ENCODE assay signal across 8 cellular contexts in genomic region chr17:1709971-1710806, GRCh38. TPM values are rescaled to one million over a fixed set of nuclear protein-coding genes. Genes with fewer than 3 reads are reported as not detected.
DNase-seq lines count a peak whose midpoint lies in the region; ATAC-seq, FAIRE-seq and TF ChIP-seq lines count a peak whose summit lies in the region.

Gene TLCD2 (minus strand): TSS chr17:1710377. CDS start chr17:1710242, 135 bp downstream.

- TF ChIP-seq RAD21 in HepG2 (CRISPR knock-in tag; IDR thresholded peaks at IDR 0.05): peak; percentile 35; the same call in 1 of the 2 replicates

- H3K27ac ChIP-seq in HepG2 (ENCODE audit: extremely low read length, insufficient read depth, low read length) (peak within 1 kb of the TSS; percentile 24), suprapubic skin (peak within 1 kb of the TSS; percentile 64)

- H3K4me1 Mint-ChIP-seq in dendritic cell treated with granulocyte-macrophage colony-stimulating factor and Interleukin-4, amounts not matched to agents 40 ng/mL and 50 ng/mL, for 4 days (ENCODE audit: low read depth): peaks cover 46% of the 10 kb centered on the region

- peaks cover 49% of the 10 kb centered on the region for H3K36me3 Mint-ChIP-seq in dendritic cell treated with granulocyte-macrophage colony-stimulating factor and Interleukin-4, amounts not matched to agents 40 ng/mL and 50 ng/mL, for 4 days (ENCODE audit: low read depth)

- H2AFZ ChIP-seq in HepG2 (ENCODE audit: low read length): no peak within 1 kb of the TSS

- intact Hi-C loops in dendritic cell treated with granulocyte-macrophage colony-stimulating factor and Interleukin-4, amounts not matched to agents 40 ng/mL and 50 ng/mL, for 4 days (cut with micrococcal nuclease): loop anchor here (2.0 to 5.0 kb wide), 2 partner anchors 25 to 43 kb away; partner anchors contain the start of gene PRPF8
- intact Hi-C loops in HepG2 (cut with micrococcal nuclease; ENCODE audit: unreplicated experiment): loop anchor here (10.0 kb wide), 1 partner anchor 155 kb away; no protein-coding TSS in a partner anchor

- no TSS peak for BruUV-seq in HepG2 (replicated peaks; lab: Mats Ljungman, UMichigan)

- H3K27me3 ChIP-seq in HepG2 (ENCODE audit: control insufficient read depth in 1 of 2, insufficient read depth in 2 of 2, low read length in 2 of 2) (peaks cover 0 to under 1% of the 10 kb centered on the region in 2 experiments; a peak in 2 of 5 replicates), suprapubic skin (no peaks in the 10 kb centered on the region)

- peaks cover 9% of the 10 kb centered on the region for H3K79me2 ChIP-seq in HepG2 (ENCODE audit: insufficient read depth, low read length)

- no peak; a peak in 1 of 4 replicates for TF ChIP-seq EP300 in HepG2 (IDR thresholded peaks at IDR 0.05; ENCODE audit: low read depth in 2 of 2, low read length in 2 of 2)
- TF ChIP-seq EP300 in HepG2 (CRISPR knock-in tag; IDR thresholded peaks at IDR 0.05; ENCODE audit: borderline replicate concordance): no peak
- no peak for TF ChIP-seq EP300 in suprapubic skin (IDR thresholded peaks at IDR 0.05)

- no peaks in the 10 kb centered on the region for H3K9me3 Mint-ChIP-seq in dendritic cell treated with granulocyte-macrophage colony-stimulating factor and Interleukin-4, amounts not matched to agents 40 ng/mL and 50 ng/mL, for 4 days

- H3K9ac ChIP-seq in HepG2 (ENCODE audit: insufficient read depth, low read depth, low read length): peak within 1 kb of the TSS; percentile 76

- H4K20me1 ChIP-seq in HepG2 (ENCODE audit: insufficient read depth, low read length): peaks cover 10% of the 10 kb centered on the region

- TF ChIP-seq POLR2A in HepG2 (IDR thresholded peaks at IDR 0.05; ENCODE audit: insufficient read depth in 1 of 2, low read depth in 2 of 2, low read length in 2 of 2): peak; percentile 15 to 40; a peak in 1 of 4 replicates
- peak in 1 of 2 donors; percentile 60 for TF ChIP-seq POLR2A in suprapubic skin (IDR thresholded peaks at IDR 0.05)

- no peaks in the 10 kb centered on the region for H3K9me3 ChIP-seq in HepG2 (ENCODE audit: low read length)
- H3K9me3 ChIP-seq in suprapubic skin: no peaks in the 10 kb centered on the region

- TF ChIP-seq CTCF in HepG2 (CRISPR knock-in tag; IDR thresholded peaks at IDR 0.05): no peak
- no peak for TF ChIP-seq CTCF in suprapubic skin (IDR thresholded peaks at IDR 0.05)

- whole genome bisulfite sequencing in HepG2 (ENCODE audit: low lambda C conversion rate): 16% methylated on average over 7 of the region's 83 CpGs
- 13% methylated on average over 3 of the region's 83 CpGs for WGBS in suprapubic skin

- H3K27ac Mint-ChIP-seq in dendritic cell treated with granulocyte-macrophage colony-stimulating factor and Interleukin-4, amounts not matched to agents 40 ng/mL and 50 ng/mL, for 4 days: peak within 1 kb of the TSS; percentile 58

- POLR2A ChIA-PET in HepG2 (lab: Yijun Ruan, JAX): interaction anchor here (0.9 to 1.2 kb wide), 3 partner anchors 12 to 61 kb away, joined by 4 read pairs; partner anchors contain the start of genes RILP and SERPINF1

- peaks cover 29% of the 10 kb centered on the region for H3K27me3 Mint-ChIP-seq in dendritic cell treated with granulocyte-macrophage colony-stimulating factor and Interleukin-4, amounts not matched to agents 40 ng/mL and 50 ng/mL, for 4 days

- peak within 1 kb of the TSS; percentile 76 for H3K4me2 ChIP-seq in HepG2 (ENCODE audit: low read depth, low read length)

- ATAC-seq in HepG2: peak; percentile 52

- DNase-seq in NCI-H510A treated with DMSO at 0.1 percent for 48 hours (lab: John Stamatoyannopoulos, UW) (peak; percentile 25), NCI-H510A (lab: John Stamatoyannopoulos, UW) (no peak), OCI-M1 (lab: John Stamatoyannopoulos, UW) (peak; percentile 24), HepG2 (ENCODE audit: low spot score) (no peak), suprapubic skin (ENCODE audit: low spot score in 2 of 2) (peak in 1 of 2 donors; percentile 88), SKM-1 treated with dmso at 0.1 percent for 144 hours (lab: John Stamatoyannopoulos, UW; ENCODE audit: unreplicated experiment) (no peak)
- DNase-seq in stimulated activated CD4-positive, alpha-beta T cell treated with anti-CD3 and anti-CD28 coated beads, Interleukin-1b, Interleukin-23, amount 100 ng/mL, for 48 hours: no peak

- in situ Hi-C loops in HepG2 (cut with HindIII; ENCODE audit: extremely low pct_ligation_motif_present, low pct_unique_long_range_greater_than_20kb): loop anchor here (25.0 kb wide), 1 partner anchor 327 kb away; the partner anchor contains the start of genes DPH1, OVCA2 and RTN4RL1

- H3K36me3 ChIP-seq in HepG2 (replicated peaks in 1 of 2; ENCODE audit: control insufficient read depth in 1 of 2, insufficient read depth in 2 of 2, low read length in 2 of 2): peaks cover 6 to 19% of the 10 kb centered on the region in 2 experiments
- peaks cover 20% of the 10 kb centered on the region for H3K36me3 ChIP-seq in suprapubic skin

- H3K4me3 ChIP-seq in HepG2 (replicated peaks in 1 of 3; ENCODE audit: insufficient read depth in 1 of 3, low read depth in 2 of 3, low read length in 3 of 3): peak within 1 kb of the TSS; percentile 77 to 88 (median 85)
- peak within 1 kb of the TSS; percentile 66 for H3K4me3 ChIP-seq in suprapubic skin

- H3K4me1 ChIP-seq in HepG2 (ENCODE audit: insufficient read depth, low read length) (peaks cover 31% of the 10 kb centered on the region), suprapubic skin (peaks cover 45% of the 10 kb centered on the region)

- CTCF ChIA-PET in HepG2 (lab: Yijun Ruan, JAX; ENCODE audit: low intra/inter-chr PET ratio, low total read pairs): interaction anchor here (1.0 kb wide), 1 partner anchor 40 kb away, joined by 3 read pairs; no protein-coding TSS in a partner anchor

- peak within 1 kb of the TSS; percentile 77 for H3K4me3 Mint-ChIP-seq in dendritic cell treated with granulocyte-macrophage colony-stimulating factor and Interleukin-4, amounts not matched to agents 40 ng/mL and 50 ng/mL, for 4 days

- FAIRE-seq in HepG2 (lab: Jason Lieb, UNC): no peak

TF ChIP-seq in HepG2, 621 proteins besides CTCF, POLR2A, EP300 and RAD21 (continues in another document):
- TF ChIP-seq, protein P1, sequence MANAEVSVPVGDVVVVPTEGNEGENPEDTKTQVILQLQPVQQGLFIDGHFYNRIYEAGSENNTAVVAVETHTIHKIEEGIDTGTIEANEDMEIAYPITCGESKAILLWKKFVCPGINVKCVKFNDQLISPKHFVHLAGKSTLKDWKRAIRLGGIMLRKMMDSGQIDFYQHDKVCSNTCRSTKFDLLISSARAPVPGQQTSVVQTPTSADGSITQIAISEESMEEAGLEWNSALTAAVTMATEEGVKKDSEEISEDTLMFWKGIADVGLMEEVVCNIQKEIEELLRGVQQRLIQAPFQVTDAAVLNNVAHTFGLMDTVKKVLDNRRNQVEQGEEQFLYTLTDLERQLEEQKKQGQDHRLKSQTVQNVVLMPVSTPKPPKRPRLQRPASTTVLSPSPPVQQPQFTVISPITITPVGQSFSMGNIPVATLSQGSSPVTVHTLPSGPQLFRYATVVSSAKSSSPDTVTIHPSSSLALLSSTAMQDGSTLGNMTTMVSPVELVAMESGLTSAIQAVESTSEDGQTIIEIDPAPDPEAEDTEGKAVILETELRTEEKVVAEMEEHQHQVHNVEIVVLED (CRISPR knock-in tag; IDR thresholded peaks at IDR 0.05; ENCODE audit: borderline replicate concordance): no peak
- TF ChIP-seq ZNF580 (CRISPR knock-in tag; IDR thresholded peaks at IDR 0.05; ENCODE audit: borderline replicate concordance, low read depth) (peak; percentile 30; the same call in 1 of the 2 replicates), TBP (CRISPR knock-in tag; IDR thresholded peaks at IDR 0.05) (no peak), SMC3 (IDR thresholded peaks at IDR 0.05; ENCODE audit: low read length) (no peak), MXD4 (CRISPR knock-in tag; IDR thresholded peaks at IDR 0.05) (no peak), HOXD1 (CRISPR knock-in tag; IDR thresholded peaks at IDR 0.05) (no peak)
- TF ChIP-seq, protein P2, sequence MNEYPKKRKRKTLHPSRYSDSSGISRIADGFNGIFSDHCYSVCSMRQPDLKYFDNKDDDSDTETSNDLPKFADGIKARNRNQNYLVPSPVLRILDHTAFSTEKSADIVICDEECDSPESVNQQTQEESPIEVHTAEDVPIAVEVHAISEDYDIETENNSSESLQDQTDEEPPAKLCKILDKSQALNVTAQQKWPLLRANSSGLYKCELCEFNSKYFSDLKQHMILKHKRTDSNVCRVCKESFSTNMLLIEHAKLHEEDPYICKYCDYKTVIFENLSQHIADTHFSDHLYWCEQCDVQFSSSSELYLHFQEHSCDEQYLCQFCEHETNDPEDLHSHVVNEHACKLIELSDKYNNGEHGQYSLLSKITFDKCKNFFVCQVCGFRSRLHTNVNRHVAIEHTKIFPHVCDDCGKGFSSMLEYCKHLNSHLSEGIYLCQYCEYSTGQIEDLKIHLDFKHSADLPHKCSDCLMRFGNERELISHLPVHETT (CRISPR knock-in tag; conservative IDR thresholded peaks at IDR 0.05): no peak

RNA-seq across cellular contexts. Expression of gene TLCD2, which starts in this region (rescaled TPM):
- total RNA-seq in HepG2 (2016; rRNA removed; fragmentation: Illumina TruSeq; extraction: Trizol): 0.84 and 1.1 TPM in 2 replicates
- 0.26 and 0.40 TPM in 2 replicates for total RNA-seq in HepG2 (2016; cell fraction: cytosol; rRNA removed; fragmentation: Illumina TruSeq; extraction: Trizol; ENCODE audit: low read depth)
- 0.92 and 1.3 TPM in 2 replicates for total RNA-seq in HepG2 (2016; cell fraction: insoluble cytoplasmic fraction; rRNA removed; fragmentation: Illumina TruSeq; extraction: Trizol)
- total RNA-seq in HepG2 (2016; cell fraction: membrane; rRNA removed; fragmentation: Illumina TruSeq; extraction: Trizol): 0.86 and 1.1 TPM in 2 replicates
- 0.84 and 0.94 TPM in 2 replicates for total RNA-seq in HepG2 (2016; cell fraction: nucleus; rRNA removed; fragmentation: Illumina TruSeq; extraction: Trizol)
- 0.90 and 1.2 TPM in 2 replicates for polyA plus RNA-seq in HepG2 (2011; rRNA removed)
- 0.56 and 0.73 TPM in 2 replicates for polyA plus RNA-seq in HepG2 (2011; cell fraction: cytosol; rRNA removed)
- polyA plus RNA-seq in HepG2 (2011; cell fraction: nucleus; rRNA removed): 0.92 and 1.4 TPM in 2 replicates
- 0.78 and 1.3 TPM in 2 replicates for polyA plus RNA-seq in HepG2 (2012)
- polyA plus RNA-seq in HepG2 (2016; cell fraction: cytosol; fragmentation: Illumina TruSeq; extraction: Trizol; ENCODE audit: low read depth): 0.23 and 0.25 TPM in 2 replicates
- 0.71 and 0.74 TPM in 2 replicates for polyA plus RNA-seq in HepG2 (2016; cell fraction: insoluble cytoplasmic fraction; fragmentation: Illumina TruSeq; extraction: Trizol; ENCODE audit: low read depth)
- 0.47 and 0.49 TPM in 2 replicates for polyA plus RNA-seq in HepG2 (2016; cell fraction: membrane; fragmentation: Illumina TruSeq; extraction: Trizol; ENCODE audit: low read depth)
- polyA plus RNA-seq in HepG2 (2016; cell fraction: nucleus; fragmentation: Illumina TruSeq; extraction: Trizol; ENCODE audit: insufficient read depth, low read depth): 1.4 and 1.5 TPM in 2 replicates
- polyA minus RNA-seq in HepG2 (2011; rRNA and poly(A)+ RNA removed; ENCODE audit: low replicate concordance): 1.6 and 2.6 TPM in 2 replicates
- polyA minus RNA-seq in HepG2 (2011; cell fraction: cytosol; rRNA and poly(A)+ RNA removed): 0.53 and 1.3 TPM in 2 replicates
- 1.3 and 1.6 TPM in 2 replicates for polyA minus RNA-seq in HepG2 (2011; cell fraction: nucleus; rRNA and poly(A)+ RNA removed)
- total RNA-seq in suprapubic skin: 1 to 10 TPM; 2.2 to 4.6 (median 2.9) TPM

Comparison
In these comparisons a context has a peak if more than half of its experiments do, and no peak if none do; other contexts are left out.
1. DNase-seq: peak in NCI-H510A treated with DMSO at 0.1 percent for 48 hours (single experiment) and OCI-M1 (single experiment); none in NCI-H510A (single experiment), HepG2 (single experiment), SKM-1 treated with dmso at 0.1 percent for 144 hours (single experiment) and stimulated activated CD4-positive, alpha-beta T cell treated with anti-CD3 and anti-CD28 coated beads, Interleukin-1b, Interleukin-23, amount 100 ng/mL, for 48 hours (single experiment).